22 cellular contexts compared by ENCODE assay signal in genomic region chr7:151895008-151895661, GRCh38. TPM values are rescaled to one million over a fixed set of nuclear protein-coding genes. Genes with fewer than 3 reads are reported as not detected.
DNase-seq lines count a peak whose midpoint lies in the region; ATAC-seq, FAIRE-seq and TF ChIP-seq lines count a peak whose summit lies in the region.
"Had no signal": no experiment of that assay in that cellular context is flagged by ENCODE, and none has a peak within 500 bp of the region (broad histone marks: within the 10 kb centered on the region; RNA-seq: fewer than 3 reads in every experiment).

No MANE protein-coding gene starts in this region.

- H3K4me2 ChIP-seq in H1 (ENCODE audit: insufficient read depth in 1 of 2, low read depth in 2 of 2, low read length in 2 of 2): no peak overlapping the region
- H3K4me2 ChIP-seq: A549 had no signal

- no peak for TF ChIP-seq EP300 in H1 (IDR thresholded peaks at IDR 0.05; ENCODE audit: borderline replicate concordance in 1 of 2, low read depth in 2 of 2, low read length in 2 of 2)

- DNase-seq in natural killer cell treated with Interleukin-12 subunit alpha and Interleukin-12 subunit beta and Interleukin-15 and Interleukin-18, amount 100 ng/mL, for 72 hours (ENCODE audit: low spot score): peak; percentile 49
- DNase-seq in natural killer cell: no peak
- no peak for DNase-seq in H1 (ENCODE audit: low read depth in 1 of 2, low spot score in 2 of 2)
- DNase-seq in mucosa of descending colon: peak; percentile 59 to 82 (median 72)
- DNase-seq in GF-D8 (lab: John Stamatoyannopoulos, UW): no peak
- no peak for DNase-seq in activated T-helper 2 cell treated with anti-CD3 and anti-CD28 coated beads, Interferon-gamma antibody, Interleukin-2, Interleukin-4, amounts not matched to agents 10 μg/mL and 5 μg/mL and 100 μg/mL, durations not matched to agents 14 hours and 24 hours and 36 hours (ENCODE audit: low spot score)
- DNase-seq in nucleus accumbens (lab: John Stamatoyannopoulos, UW): no peak
- DNase-seq: activated CD4-positive, CD25-positive, alpha-beta regulatory T cell; activated CD8-positive, alpha-beta T cell treated with anti-CD3 and anti-CD28 coated beads, Interleukin-2, amount 10 ng/mL, durations not matched to agents 7 days and 5 days; activated T-cell treated with anti-CD3 and anti-CD28 coated beads, Interleukin-2, amount 50 U/mL, for 4 hours; cerebellar nuclear complex; COR-L47; effector memory CD4-positive, alpha-beta T cell; left ventricle myocardium inferior; NCI-H510A; stomach; T1000 had no signal

- no peaks in the 10 kb centered on the region for H3K23me2 ChIP-seq in H1 (ENCODE audit: low read depth, low read length)

- no peak overlapping the region for H4K91ac ChIP-seq in H1 (replicated peaks; ENCODE audit: insufficient read length, low read length)

- peaks cover 0 to under 1% of the 10 kb centered on the region in 2 experiments for H4K20me1 ChIP-seq in H1 (replicated peaks in 1 of 2; ENCODE audit: control insufficient read depth in 1 of 2, insufficient read depth in 2 of 2, low read length in 2 of 2)

- no peak overlapping the region for H4K5ac ChIP-seq in H1 (ENCODE audit: insufficient read length, low read depth, low read length)

- peaks cover 0 to 4% (median 0%) of the 10 kb centered on the region in 4 experiments; a peak in 1 of 7 replicates for H3K27me3 ChIP-seq in H1 (replicated peaks in 1 of 4; ENCODE audit: control insufficient read depth in 3 of 4, extremely low read depth in 1 of 4, insufficient read depth in 3 of 4, low read length in 3 of 4)
- H3K27me3 ChIP-seq: ascending aorta had no signal

- no peak overlapping the region for H3K18ac ChIP-seq in H1 (ENCODE audit: extremely low read depth, low read length)

- 0 out of 2 replicates have a peak overlapping the region, but pooled peaks have one; percentile 32 for H2BK20ac ChIP-seq in H1 (ENCODE audit: low read length)

- H3K4me1 Mint-ChIP-seq in natural killer cell treated with Interleukin-12 subunit alpha and Interleukin-12 subunit beta and Interleukin-15 and Interleukin-18, amount 100 ng/mL, for 72 hours (ENCODE audit: low read depth in 2 of 2): no peaks in the 10 kb centered on the region
- no peaks in the 10 kb centered on the region for H3K4me1 Mint-ChIP-seq in natural killer cell
- H3K4me1 Mint-ChIP-seq in activated T-helper 17 cell treated with anti-CD3 and anti-CD28 coated beads, Interleukin-2, amount 50 U/mL, for 72 hours: no peaks in the 10 kb centered on the region
- no peaks in the 10 kb centered on the region for H3K4me1 Mint-ChIP-seq in activated T-helper 2 cell treated with anti-CD3 and anti-CD28 coated beads, Interferon-gamma antibody, Interleukin-2, Interleukin-4, amounts not matched to agents 10 μg/mL and 5 μg/mL and 100 μg/mL, durations not matched to agents 14 hours and 24 hours and 36 hours (ENCODE audit: low read depth)

- no peak overlapping the region for H2BK120ac ChIP-seq in H1 (replicated peaks; ENCODE audit: low read depth, low read length)

- WGBS in H1 (ENCODE audit: extremely low coverage in 1 of 2, insufficient coverage in 1 of 2, insufficient read length in 1 of 2, insufficient replicate concordance in 2 of 2, low coverage in 1 of 2, low lambda C conversion rate in 2 of 2, missing lambda C conversion rate in 1 of 2), 2 experiments: 95% methylated on average over 14 of the region's 21 CpGs; no CpG with 5 or more reads in 1 of the 2 experiments

- TF ChIP-seq RAD21 in H1 (IDR thresholded peaks at IDR 0.05 in 1 of 2, conservative IDR thresholded peaks at IDR 0.05 in 1 of 2; ENCODE audit: low read depth in 2 of 2, low read length in 2 of 2): no peak

- no peak for TF ChIP-seq POLR2A in H1 (IDR thresholded peaks at IDR 0.05; ENCODE audit: control extremely low read depth in 1 of 2, low read depth in 2 of 2, low read length in 2 of 2)

- no peak overlapping the region for H3K27ac Mint-ChIP-seq in natural killer cell treated with Interleukin-12 subunit alpha and Interleukin-12 subunit beta and Interleukin-15 and Interleukin-18, amount 100 ng/mL, for 72 hours
- no peak overlapping the region for H3K27ac Mint-ChIP-seq in natural killer cell
- no peak overlapping the region for H3K27ac Mint-ChIP-seq in activated T-helper 17 cell treated with anti-CD3 and anti-CD28 coated beads, Interleukin-2, amount 50 U/mL, for 72 hours
- H3K27ac Mint-ChIP-seq in activated T-helper 2 cell treated with anti-CD3 and anti-CD28 coated beads, Interferon-gamma antibody, Interleukin-2, Interleukin-4, amounts not matched to agents 10 μg/mL and 5 μg/mL and 100 μg/mL, durations not matched to agents 14 hours and 24 hours and 36 hours: no peak overlapping the region
- H3K27ac Mint-ChIP-seq: activated CD8-positive, alpha-beta T cell treated with anti-CD3 and anti-CD28 coated beads, Interleukin-2, amount 10 ng/mL, durations not matched to agents 7 days and 5 days; activated naive CD4-positive, alpha-beta T cell treated with anti-CD3 and anti-CD28 coated beads, Interleukin-2, amount 50 U/mL, for 72 hours had no signal

- H3K23ac ChIP-seq in H1 (ENCODE audit: insufficient read length): no peak overlapping the region

- no peak overlapping the region for H3K14ac ChIP-seq in H1 (ENCODE audit: insufficient read length)

- ATAC-seq in natural killer cell treated with Interleukin-12 subunit alpha and Interleukin-12 subunit beta and Interleukin-15 and Interleukin-18, amount 100 ng/mL, for 72 hours: no peak
- ATAC-seq in natural killer cell (no peak), mucosa of descending colon (peak; percentile 73)
- ATAC-seq in activated T-helper 17 cell treated with anti-CD3 and anti-CD28 coated beads, Interleukin-2, amount 50 U/mL, for 72 hours (replicated peaks): no peak
- ATAC-seq: activated CD8-positive, alpha-beta T cell treated with anti-CD3 and anti-CD28 coated beads, Interleukin-2, amount 10 ng/mL, durations not matched to agents 7 days and 5 days; activated naive CD4-positive, alpha-beta T cell treated with anti-CD3 and anti-CD28 coated beads, Interleukin-2, amount 50 U/mL, for 72 hours; activated T-cell treated with anti-CD3 and anti-CD28 coated beads, Interleukin-2, amount 50 U/mL, for 4 hours; SK-N-SH treated with all-trans-retinoic acid at 6 μM for 48 hours had no signal

- TF ChIP-seq CTCF in natural killer cell (IDR thresholded peaks at IDR 0.05): no peak
- no peak for TF ChIP-seq CTCF in H1 (IDR thresholded peaks at IDR 0.05; ENCODE audit: control extremely low read depth in 1 of 3, insufficient read depth in 1 of 3, low read depth in 1 of 3, low read length in 3 of 3)
- no peak for TF ChIP-seq CTCF in mucosa of descending colon (IDR thresholded peaks at IDR 0.05)

- H3K4me1 ChIP-seq in H1 (replicated peaks in 1 of 4; ENCODE audit: control insufficient read depth in 3 of 4, insufficient read depth in 4 of 4, low read length in 3 of 4): peaks cover 0 to 6% (median 3%) of the 10 kb centered on the region in 4 experiments; a peak in 4 of 7 replicates
- peaks cover 12% of the 10 kb centered on the region for H3K4me1 ChIP-seq in mucosa of descending colon (ENCODE audit: low read depth)
- H3K4me1 ChIP-seq: ascending aorta had no signal

- H3K36me3 ChIP-seq in H1 (ENCODE audit: control insufficient read depth in 2 of 4, insufficient read depth in 4 of 4, low read length in 3 of 4): no peaks in the 10 kb centered on the region
- no peaks in the 10 kb centered on the region for H3K36me3 ChIP-seq in mucosa of descending colon (ENCODE audit: low read depth)
- H3K36me3 ChIP-seq: ascending aorta, left ventricle myocardium inferior, stomach had no signal

- no peak overlapping the region for H3K4me3 Mint-ChIP-seq in natural killer cell treated with Interleukin-12 subunit alpha and Interleukin-12 subunit beta and Interleukin-15 and Interleukin-18, amount 100 ng/mL, for 72 hours
- H3K4me3 Mint-ChIP-seq in natural killer cell: no peak overlapping the region
- no peak overlapping the region for H3K4me3 Mint-ChIP-seq in activated T-helper 17 cell treated with anti-CD3 and anti-CD28 coated beads, Interleukin-2, amount 50 U/mL, for 72 hours
- H3K4me3 Mint-ChIP-seq in activated T-helper 2 cell treated with anti-CD3 and anti-CD28 coated beads, Interferon-gamma antibody, Interleukin-2, Interleukin-4, amounts not matched to agents 10 μg/mL and 5 μg/mL and 100 μg/mL, durations not matched to agents 14 hours and 24 hours and 36 hours (ENCODE audit: low read depth): no peak overlapping the region
- H3K4me3 Mint-ChIP-seq: activated CD8-positive, alpha-beta T cell treated with anti-CD3 and anti-CD28 coated beads, Interleukin-2, amount 10 ng/mL, durations not matched to agents 7 days and 5 days; activated T-cell treated with anti-CD3 and anti-CD28 coated beads, Interleukin-2, amount 50 U/mL, for 4 hours had no signal

- no peak overlapping the region for H3K56ac ChIP-seq in H1 (replicated peaks; ENCODE audit: insufficient read length, low read depth, low read length)

- intact Hi-C loops in natural killer cell (cut with micrococcal nuclease): no loop called here
- intact Hi-C loops in mucosa of descending colon (cut with DNase I, micrococcal nuclease): no loop called here
- intact Hi-C loops in activated T-helper 2 cell treated with anti-CD3 and anti-CD28 coated beads, Interferon-gamma antibody, Interleukin-2, Interleukin-4, amounts not matched to agents 10 μg/mL and 5 μg/mL and 100 μg/mL, durations not matched to agents 14 hours and 24 hours and 36 hours (cut with micrococcal nuclease): no loop called here

- CTCF ChIA-PET in H1 (lab: Charles Lee; ENCODE audit: partially characterized antibody): interaction anchor here (0.8 to 1.6 kb wide), 3 partner anchors 9 to 32 kb away, joined by 3 to 4 read pairs (median 3); no protein-coding TSS in a partner anchor

- no peak overlapping the region for H3K4ac ChIP-seq in H1 (replicated peaks; ENCODE audit: insufficient read length, low read depth, low read length)

- peaks cover 31 to 32% of the 10 kb centered on the region in 2 donors for H3K27me3 Mint-ChIP-seq in natural killer cell treated with Interleukin-12 subunit alpha and Interleukin-12 subunit beta and Interleukin-15 and Interleukin-18, amount 100 ng/mL, for 72 hours
- peaks cover 31 to 33% of the 10 kb centered on the region in 2 donors for H3K27me3 Mint-ChIP-seq in natural killer cell (ENCODE audit: low read depth in 2 of 2)
- peaks cover 34% of the 10 kb centered on the region for H3K27me3 Mint-ChIP-seq in activated T-helper 17 cell treated with anti-CD3 and anti-CD28 coated beads, Interleukin-2, amount 50 U/mL, for 72 hours
- peaks cover 7% of the 10 kb centered on the region for H3K27me3 Mint-ChIP-seq in activated T-helper 2 cell treated with anti-CD3 and anti-CD28 coated beads, Interferon-gamma antibody, Interleukin-2, Interleukin-4, amounts not matched to agents 10 μg/mL and 5 μg/mL and 100 μg/mL, durations not matched to agents 14 hours and 24 hours and 36 hours (ENCODE audit: low read depth)

- H2BK5ac ChIP-seq in H1 (ENCODE audit: low read depth, low read length): no peak overlapping the region

- H3K79me2 ChIP-seq in H1 (ENCODE audit: control insufficient read depth in 1 of 2, insufficient read depth in 2 of 2, low read length in 2 of 2): no peaks in the 10 kb centered on the region

- no peak overlapping the region for H4K8ac ChIP-seq in H1 (ENCODE audit: extremely low read depth, insufficient read depth, low read length)

- no peak overlapping the region for H2AFZ ChIP-seq in H1 (ENCODE audit: low read length)

- POLR2A ChIA-PET in H1 (lab: Charles Lee; ENCODE audit: partially characterized antibody): interaction anchor here (0.8 kb wide), 1 partner anchor 18 kb away, joined by 3 read pairs; the partner anchor contains the start of gene PRKAG2

- H3K9ac ChIP-seq in H1 (replicated peaks in 1 of 4; ENCODE audit: extremely low read depth in 1 of 4, low read depth in 3 of 4, low read length in 3 of 4): no peak overlapping the region

- H3K4me3 ChIP-seq in H1 (ENCODE audit: extremely low read depth in 1 of 4, insufficient read depth in 2 of 4, low read depth in 3 of 4, low read length in 4 of 4) (no peak overlapping the region), mucosa of descending colon (no peak overlapping the region)
- H3K4me3 ChIP-seq: A549, ascending aorta, left ventricle myocardium inferior, stomach had no signal

- H3K36me3 Mint-ChIP-seq in natural killer cell treated with Interleukin-12 subunit alpha and Interleukin-12 subunit beta and Interleukin-15 and Interleukin-18, amount 100 ng/mL, for 72 hours: no peaks in the 10 kb centered on the region
- H3K36me3 Mint-ChIP-seq in natural killer cell: no peaks in the 10 kb centered on the region
- H3K36me3 Mint-ChIP-seq in activated T-helper 17 cell treated with anti-CD3 and anti-CD28 coated beads, Interleukin-2, amount 50 U/mL, for 72 hours (ENCODE audit: low read depth): no peaks in the 10 kb centered on the region
- no peaks in the 10 kb centered on the region for H3K36me3 Mint-ChIP-seq in activated T-helper 2 cell treated with anti-CD3 and anti-CD28 coated beads, Interferon-gamma antibody, Interleukin-2, Interleukin-4, amounts not matched to agents 10 μg/mL and 5 μg/mL and 100 μg/mL, durations not matched to agents 14 hours and 24 hours and 36 hours (ENCODE audit: low read depth)
- H3K36me3 Mint-ChIP-seq: activated naive CD4-positive, alpha-beta T cell treated with anti-CD3 and anti-CD28 coated beads, Interleukin-2, amount 50 U/mL, for 72 hours had no signal

- FAIRE-seq in H1 (lab: Jason Lieb, UNC): no peak
- FAIRE-seq: A549 had no signal

- H3K9me3 ChIP-seq in H1 (ENCODE audit: insufficient read depth in 2 of 2, low read depth in 1 of 2, low read length in 1 of 2) (no peaks in the 10 kb centered on the region), mucosa of descending colon (no peaks in the 10 kb centered on the region)
- H3K9me3 ChIP-seq: A549, ascending aorta, left ventricle myocardium inferior, stomach had no signal

- H2AK5ac ChIP-seq in H1 (ENCODE audit: low read depth, low read length): no peak overlapping the region

- H3K79me1 ChIP-seq in H1 (ENCODE audit: low read depth, low read length): no peaks in the 10 kb centered on the region

- no peak overlapping the region for H2BK12ac ChIP-seq in H1 (ENCODE audit: low read depth, low read length)

- H3K27ac ChIP-seq in H1 (ENCODE audit: low read depth, low read length): no peak overlapping the region
- H3K27ac ChIP-seq: A549, ascending aorta, left ventricle myocardium inferior, stomach had no signal

- H3K9me3 Mint-ChIP-seq in natural killer cell treated with Interleukin-12 subunit alpha and Interleukin-12 subunit beta and Interleukin-15 and Interleukin-18, amount 100 ng/mL, for 72 hours: no peaks in the 10 kb centered on the region
- H3K9me3 Mint-ChIP-seq in natural killer cell: no peaks in the 10 kb centered on the region
- H3K9me3 Mint-ChIP-seq in activated T-helper 17 cell treated with anti-CD3 and anti-CD28 coated beads, Interleukin-2, amount 50 U/mL, for 72 hours: no peaks in the 10 kb centered on the region
- no peaks in the 10 kb centered on the region for H3K9me3 Mint-ChIP-seq in activated T-helper 2 cell treated with anti-CD3 and anti-CD28 coated beads, Interferon-gamma antibody, Interleukin-2, Interleukin-4, amounts not matched to agents 10 μg/mL and 5 μg/mL and 100 μg/mL, durations not matched to agents 14 hours and 24 hours and 36 hours
- H3K9me3 Mint-ChIP-seq: activated naive CD4-positive, alpha-beta T cell treated with anti-CD3 and anti-CD28 coated beads, Interleukin-2, amount 50 U/mL, for 72 hours; activated T-cell treated with anti-CD3 and anti-CD28 coated beads, Interleukin-2, amount 50 U/mL, for 4 hours had no signal

- H2BK15ac ChIP-seq in H1 (ENCODE audit: low read length): no peak overlapping the region

RNA-seq across cellular contexts. Expression of gene PRKAG2, which starts 18.2 kb away (rescaled TPM):
- total RNA-seq in natural killer cell treated with Interleukin-12 subunit alpha and Interleukin-12 subunit beta and Interleukin-15 and Interleukin-18, amount 100 ng/mL, for 72 hours: 10 to 100 TPM; 19.9 to 22.6 TPM
- total RNA-seq in natural killer cell (10 to 100 TPM; 42.6 to 66.5 (median 64.4) TPM), mucosa of descending colon (10 to 100 TPM; 42.4 to 48.5 (median 46.6) TPM)
- 18.1 and 21.2 TPM in 2 replicates for total RNA-seq in H1 (2021; fragmentation: NEBNext Ultra II Directional; extraction: Animal tissue kit (Norgen Biotek cat#: 25700))
- 5.4 and 7.5 TPM in 2 replicates for polyA plus RNA-seq in H1 (2011; rRNA removed)
- polyA plus RNA-seq in H1 (2011; cell fraction: cytosol; rRNA removed): 10.7 TPM
- 4.9 TPM for polyA plus RNA-seq in H1 (2011; cell fraction: nucleus; rRNA removed)
- 10.7 to 13.6 TPM (median 12.0 TPM) in 4 replicates for polyA plus RNA-seq in H1 (2012, experiment 1 of 2)
- polyA plus RNA-seq in H1 (2012, experiment 2 of 2): 5.8 TPM
- polyA plus RNA-seq in H1 (2013, experiment 1 of 2): 14.0 TPM
- polyA plus RNA-seq in H1 (2013, experiment 2 of 2): 13.6 TPM
- polyA minus RNA-seq in H1 (2011; rRNA and poly(A)+ RNA removed): 5.3 and 7.7 TPM in 2 replicates
- 3.5 TPM for polyA minus RNA-seq in H1 (2011; cell fraction: cytosol; rRNA and poly(A)+ RNA removed)
- polyA minus RNA-seq in H1 (2011; cell fraction: nucleus; rRNA and poly(A)+ RNA removed): 6.3 TPM
- 10 to 100 TPM; 21.6 to 31.7 TPM for total RNA-seq in activated T-helper 17 cell treated with anti-CD3 and anti-CD28 coated beads, Interleukin-2, amount 50 U/mL, for 72 hours
- 13.3 and 14.9 TPM in 2 replicates for total RNA-seq in activated T-helper 2 cell treated with anti-CD3 and anti-CD28 coated beads, Interferon-gamma antibody, Interleukin-2, Interleukin-4, amounts not matched to agents 10 μg/mL and 5 μg/mL and 100 μg/mL, durations not matched to agents 14 hours and 24 hours and 36 hours

Comparison
In these comparisons a context has a peak if more than half of its experiments do, and no peak if none do; other contexts are left out.
1. DNase-seq: peak in natural killer cell treated with Interleukin-12 subunit alpha and Interleukin-12 subunit beta and Interleukin-15 and Interleukin-18, amount 100 ng/mL, for 72 hours (single experiment) and mucosa of descending colon (3 of 3); none in natural killer cell (single experiment), H1 (0 of 2), GF-D8 (single experiment), activated T-helper 2 cell treated with anti-CD3 and anti-CD28 coated beads, Interferon-gamma antibody, Interleukin-2, Interleukin-4, amounts not matched to agents 10 μg/mL and 5 μg/mL and 100 μg/mL, durations not matched to agents 14 hours and 24 hours and 36 hours (single experiment) and nucleus accumbens (0 of 56).